ENCODE assay signal across 13 cellular contexts in the genomic region with DNA sequence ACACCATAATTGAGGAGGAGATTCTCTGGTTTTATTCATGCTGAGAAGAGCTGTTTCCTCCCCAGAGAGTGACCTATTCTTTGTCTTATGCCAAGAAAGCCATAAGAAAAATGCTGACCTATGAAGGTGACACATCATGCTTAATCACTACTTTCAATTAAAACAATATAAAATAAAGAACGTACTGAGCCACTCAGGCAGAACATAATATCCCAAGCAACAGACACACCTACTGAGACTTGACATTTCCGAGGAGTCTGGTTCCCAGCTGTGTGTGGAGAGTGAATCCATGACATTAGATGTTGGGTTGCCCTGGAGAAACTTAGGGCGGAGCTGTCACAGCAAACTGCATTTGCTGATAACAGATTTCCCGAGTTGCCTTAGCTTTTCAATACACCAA.
DNase-seq lines count a peak whose midpoint lies in the region; ATAC-seq, FAIRE-seq and TF ChIP-seq lines count a peak whose summit lies in the region.
"Had no signal": no experiment of that assay in that cellular context is flagged by ENCODE, and none has a peak within 500 bp of the region (broad histone marks: within the 10 kb centered on the region; RNA-seq: fewer than 3 reads in every experiment).

No MANE protein-coding gene starts in this region.

- peaks cover 10% of the 10 kb centered on the region for H3K36me3 Mint-ChIP-seq in astrocyte (ENCODE audit: low read depth, unreplicated experiment)

- H3K27ac Mint-ChIP-seq in stimulated activated naive CD8-positive, alpha-beta T cell treated with anti-CD3 and anti-CD28 coated beads, Interleukin-15, amount 100 ng/mL, for 72 hours = no peak overlapping the region
- no peak overlapping the region for H3K27ac Mint-ChIP-seq in astrocyte (ENCODE audit: unreplicated experiment)
- H3K27ac Mint-ChIP-seq: activated naive CD4-positive, alpha-beta T cell treated with anti-CD3 and anti-CD28 coated beads, Interleukin-2, amount 10 ng/mL, durations not matched to agents 7 days and 5 days had no signal

- FAIRE-seq in astrocyte (lab: Jason Lieb, UNC) = no peak

- no peak for TF ChIP-seq CTCF in astrocyte (IDR thresholded peaks at IDR 0.05; ENCODE audit: insufficient read depth, low read depth, low read length)

- no peaks in the 10 kb centered on the region for H3K79me2 ChIP-seq in astrocyte (ENCODE audit: insufficient read depth, low read length)

- H3K4me2 ChIP-seq in astrocyte (ENCODE audit: low read length) = no peak overlapping the region

- no peak overlapping the region for H2AFZ ChIP-seq in astrocyte (ENCODE audit: low read depth, low read length)

- H3K9me3 Mint-ChIP-seq in stimulated activated naive CD8-positive, alpha-beta T cell treated with anti-CD3 and anti-CD28 coated beads, Interleukin-15, amount 100 ng/mL, for 72 hours = peaks cover 0 to 3% of the 10 kb centered on the region in 2 donors
- H3K9me3 Mint-ChIP-seq in astrocyte (ENCODE audit: unreplicated experiment) = peaks cover 2% of the 10 kb centered on the region

- no peaks in the 10 kb centered on the region for H3K36me3 ChIP-seq in astrocyte (ENCODE audit: insufficient read depth, low read length)

- in situ Hi-C loops in KBM-7 (cut with MboI; ENCODE audit: low pct_unique_long_range_greater_than_20kb, low sequenced_read_pairs) = no loop called here

- H3K27ac ChIP-seq in astrocyte (ENCODE audit: low read depth, low read length) = no peak overlapping the region

- no peaks in the 10 kb centered on the region for H3K27me3 Mint-ChIP-seq in stimulated activated naive CD8-positive, alpha-beta T cell treated with anti-CD3 and anti-CD28 coated beads, Interleukin-15, amount 100 ng/mL, for 72 hours
- H3K27me3 Mint-ChIP-seq in astrocyte (ENCODE audit: low read depth, unreplicated experiment) = no peaks in the 10 kb centered on the region
- H3K27me3 Mint-ChIP-seq: activated naive CD4-positive, alpha-beta T cell treated with anti-CD3 and anti-CD28 coated beads, Interleukin-2, amount 10 ng/mL, durations not matched to agents 7 days and 5 days had no signal

- peak; percentile 51 for ATAC-seq in stimulated activated naive CD8-positive, alpha-beta T cell treated with anti-CD3 and anti-CD28 coated beads, Interleukin-15, Interleukin-2, amounts not matched to agents 100 U/mL and 50 U/mL, for 24 hours
- no peak for ATAC-seq in stimulated activated naive CD8-positive, alpha-beta T cell treated with anti-CD3 and anti-CD28 coated beads, Interleukin-15, amount 100 ng/mL, for 72 hours
- peak; percentile 57 for ATAC-seq in left ventricle myocardium superior
- ATAC-seq: HCT116 had no signal

- no peak overlapping the region for H3K4me3 ChIP-seq in astrocyte (ENCODE audit: insufficient read depth, low read depth, low read length)

- intact Hi-C loops in left ventricle myocardium superior (cut with micrococcal nuclease) = no loop called here

- H3K4me3 Mint-ChIP-seq in stimulated activated naive CD8-positive, alpha-beta T cell treated with anti-CD3 and anti-CD28 coated beads, Interleukin-15, amount 100 ng/mL, for 72 hours = no peak overlapping the region
- H3K4me3 Mint-ChIP-seq in astrocyte (ENCODE audit: unreplicated experiment) = no peak overlapping the region
- H3K4me3 Mint-ChIP-seq: activated naive CD4-positive, alpha-beta T cell treated with anti-CD3 and anti-CD28 coated beads, Interleukin-2, amount 10 ng/mL, durations not matched to agents 7 days and 5 days had no signal

- H4K20me1 ChIP-seq in astrocyte (ENCODE audit: insufficient read depth, low read length) = no peaks in the 10 kb centered on the region

- H3K9ac ChIP-seq in astrocyte (ENCODE audit: low read length) = no peak overlapping the region

- DNase-seq in stimulated activated naive CD8-positive, alpha-beta T cell treated with anti-CD3 and anti-CD28 coated beads, Interleukin-15, Interleukin-2, amounts not matched to agents 100 U/mL and 50 U/mL, for 24 hours = no peak
- no peak for DNase-seq in stimulated activated naive CD8-positive, alpha-beta T cell treated with anti-CD3 and anti-CD28 coated beads, Interleukin-15, amount 100 ng/mL, for 72 hours
- peak; percentile 44 for DNase-seq in astrocyte (ENCODE audit: low read depth)
- no peak for DNase-seq in left ventricle myocardium superior
- DNase-seq in NCI-H1105 (lab: John Stamatoyannopoulos, UW) = no peak
- no peak for DNase-seq in NCI-H2029 treated with DMSO at 0.1 percent for 48 hours (lab: John Stamatoyannopoulos, UW)
- DNase-seq in HPDE6-E6E7 (ENCODE audit: extremely low spot score) = no peak
- no peak for DNase-seq in KBM-7
- DNase-seq: activated naive CD4-positive, alpha-beta T cell treated with anti-CD3 and anti-CD28 coated beads, Interleukin-2, amount 10 ng/mL, durations not matched to agents 7 days and 5 days; DND-41; hypothalamus; NCI-H1436 treated with DMSO at 0.1 percent for 48 hours had no signal

- no peaks in the 10 kb centered on the region for H3K9me3 ChIP-seq in astrocyte (ENCODE audit: insufficient read depth, low read depth, low read length)

- H3K27me3 ChIP-seq in astrocyte (ENCODE audit: insufficient read depth, low read length) = no peaks in the 10 kb centered on the region

- peaks cover 85% of the 10 kb centered on the region for H3K4me1 Mint-ChIP-seq in stimulated activated naive CD8-positive, alpha-beta T cell treated with anti-CD3 and anti-CD28 coated beads, Interleukin-15, amount 100 ng/mL, for 72 hours
- no peaks in the 10 kb centered on the region for H3K4me1 Mint-ChIP-seq in astrocyte (ENCODE audit: low read depth, unreplicated experiment)

- peaks cover 6% of the 10 kb centered on the region for H3K4me1 ChIP-seq in astrocyte (ENCODE audit: insufficient read depth, low read length)
